ENCODE assay signal across 8 cellular contexts in genomic region chr17:3960764-3961163, GRCh38. TPM values are rescaled to one million over a fixed set of nuclear protein-coding genes. Genes with fewer than 3 reads are reported as not detected.
DNase-seq lines count a peak whose midpoint lies in the region; ATAC-seq, FAIRE-seq and TF ChIP-seq lines count a peak whose summit lies in the region.
"Had no signal": no experiment of that assay in that cellular context is flagged by ENCODE, and none has a peak within 500 bp of the region (broad histone marks: within the 10 kb centered on the region; RNA-seq: fewer than 3 reads in every experiment).

No MANE protein-coding gene starts in this region.

- H3K4me1 Mint-ChIP-seq in naive thymus-derived CD8-positive, alpha-beta T cell, result peaks cover 48 to 88% (median 77%) of the 10 kb centered on the region in 4 donors

- peak overlapping the region; percentile 82 to 94 (median 90) for H3K4me3 Mint-ChIP-seq in naive thymus-derived CD8-positive, alpha-beta T cell

- H3K27me3 ChIP-seq in bronchial epithelial cell (ENCODE audit: control insufficient read depth, insufficient read depth, low read length), result peaks cover 12% of the 10 kb centered on the region

- FAIRE-seq in bronchial epithelial cell (lab: Jason Lieb, UNC), result peak; percentile 47

- peaks cover 0 to 36% (median 0%) of the 10 kb centered on the region in 3 donors for H3K36me3 Mint-ChIP-seq in naive thymus-derived CD8-positive, alpha-beta T cell

- intact Hi-C loops in lower leg skin (cut with DNase I; ENCODE audit: low total_unique reads), result no loop called here

- H3K27me3 Mint-ChIP-seq in naive thymus-derived CD8-positive, alpha-beta T cell, result no peaks in the 10 kb centered on the region

- no peaks in the 10 kb centered on the region for H3K36me3 ChIP-seq in bronchial epithelial cell (ENCODE audit: control insufficient read depth, insufficient read depth, low read length)

- POLR2A ChIA-PET in naive thymus-derived CD8-positive, alpha-beta T cell (lab: Charles Lee), result interaction anchor here (0.6 to 1.5 kb wide), 6 partner anchors 11 to 46 kb away, joined by 3 to 4 read pairs (median 3); no protein-coding TSS in a partner anchor

- DNase-seq in COLO829 (ENCODE audit: low spot score) (peak; percentile 13), LHCN-M2 (ENCODE audit: low read depth) (peak; percentile 89), bronchial epithelial cell (ENCODE audit: low read depth) (no peak), NCI-H2227 treated with DMSO at 0.1 percent for 48 hours (lab: John Stamatoyannopoulos, UW) (no peak), lower leg skin (ENCODE audit: low spot score in 2 of 2) (no peak)
- DNase-seq in naive thymus-derived CD8-positive, alpha-beta T cell, result no peak
- DNase-seq: NCI-H524 had no signal

- TF ChIP-seq POLR2A in lower leg skin (IDR thresholded peaks at IDR 0.05), result no peak

- TF ChIP-seq CTCF in bronchial epithelial cell (IDR thresholded peaks at IDR 0.05; ENCODE audit: insufficient read depth, low read length, severe bottlenecking) (no peak), lower leg skin (IDR thresholded peaks at IDR 0.05) (no peak)

- H3K9me3 Mint-ChIP-seq in naive thymus-derived CD8-positive, alpha-beta T cell, result no peaks in the 10 kb centered on the region

- ATAC-seq in naive thymus-derived CD8-positive, alpha-beta T cell, result no peak
- ATAC-seq in HG02642 (IDR thresholded peaks at IDR 0.05; ENCODE audit: poor library complexity, unreplicated experiment), result no peak

- H3K4me3 ChIP-seq in bronchial epithelial cell (ENCODE audit: low read depth, low read length) (no peak overlapping the region), lower leg skin (ENCODE audit: low read depth, poor library complexity, severe bottlenecking) (no peak overlapping the region)

- 69 to 73% methylated on average over 14 of the region's 14 CpGs for WGBS in lower leg skin, 2 donors

- peak overlapping the region; percentile 73 to 91 (median 86) for H3K27ac Mint-ChIP-seq in naive thymus-derived CD8-positive, alpha-beta T cell

RNA-seq across cellular contexts. Expression of gene ATP2A3, which starts 3.5 kb away (rescaled TPM):
- total RNA-seq in LHCN-M2 (2014; rRNA removed) (0.77 and 3.8 TPM in 2 replicates), bronchial epithelial cell (under 0.01 and 0.13 TPM in 2 replicates), lower leg skin (10 to 100 TPM in 3 of 4 donors, 1 to 10 TPM in 1; 8.5 to 60.7 (median 36.4) TPM)
- 0.92 TPM for polyA plus RNA-seq in LHCN-M2 (2012)
- total RNA-seq in naive thymus-derived CD8-positive, alpha-beta T cell, result 100 to 1,000 TPM; 140 to 144 TPM
- polyA plus RNA-seq in naive thymus-derived CD8-positive, alpha-beta T cell, result 10 to 100 TPM; 37.4 to 71.3 (median 47.7) TPM

RNA-seq across cellular contexts. Expression of gene P2RX1, which starts 44.5 kb away (rescaled TPM):
- total RNA-seq in LHCN-M2 (2014; rRNA removed), result 0.17 TPM in 1 of 2 replicates, not detected in the other
- 0.02 TPM for polyA plus RNA-seq in LHCN-M2 (2012)
- not detected in 2 replicates for total RNA-seq in bronchial epithelial cell
- total RNA-seq in naive thymus-derived CD8-positive, alpha-beta T cell, result 1 to 10 TPM; 1.1 to 1.6 TPM
- not detected for polyA plus RNA-seq in naive thymus-derived CD8-positive, alpha-beta T cell
- total RNA-seq in lower leg skin, result 1 to 10 TPM in 2 of 4 donors, under 1 TPM in 2; 0.56 to 5.0 (median 1.0) TPM

Comparison
In these comparisons a context has a peak if more than half of its experiments do, and no peak if none do; other contexts are left out.
1. DNase-seq: peak in COLO829 (single experiment) and LHCN-M2 (single experiment); none in bronchial epithelial cell (single experiment), naive thymus-derived CD8-positive, alpha-beta T cell (0 of 10), NCI-H2227 treated with DMSO at 0.1 percent for 48 hours (single experiment) and lower leg skin (0 of 2).